1 cellular context compared by ENCODE assay signal in genomic region chr7:76531643-76532042, GRCh38. TPM values are rescaled to one million over a fixed set of nuclear protein-coding genes. Genes with fewer than 3 reads are reported as not detected.
"Had no signal": no experiment of that assay in that cellular context is flagged by ENCODE, and none has a peak within 500 bp of the region (broad histone marks: within the 10 kb centered on the region; RNA-seq: fewer than 3 reads in every experiment).

No MANE protein-coding gene starts in this region.

RNA-seq across cellular contexts. Expression of gene SPDYE16, which starts 11.5 kb away (rescaled TPM):
- total RNA-seq: G401 had no signal
